ENCODE assay signal across 22 cellular contexts in the genomic region with DNA sequence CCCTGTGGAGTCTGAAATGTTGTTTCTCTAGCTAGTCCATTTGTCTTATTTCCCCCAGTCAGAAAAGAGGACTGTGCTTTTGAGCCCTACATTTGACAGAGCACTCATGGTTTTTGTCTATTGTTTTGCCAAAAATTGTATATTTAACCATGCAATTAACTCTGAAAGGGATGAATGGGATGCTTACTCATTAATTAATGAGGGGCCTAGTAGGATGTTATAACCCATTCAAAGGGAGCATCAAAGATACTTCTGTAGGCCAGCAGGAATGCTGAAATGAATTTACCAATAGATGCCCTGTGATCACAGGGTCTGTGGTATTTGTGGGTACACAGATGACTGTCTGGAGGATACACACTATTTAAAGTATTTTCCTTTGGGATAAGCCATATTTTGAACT.
"Had no signal": no experiment of that assay in that cellular context is flagged by ENCODE, and none has a peak within 500 bp of the region (broad histone marks: within the 10 kb centered on the region; RNA-seq: fewer than 3 reads in every experiment).

No MANE protein-coding gene starts in this region.

- H3K79me2 ChIP-seq: hepatocyte had no signal

- H3K27ac Mint-ChIP-seq: activated CD8-positive, alpha-beta T cell treated with anti-CD3 and anti-CD28 coated beads, Interleukin-2, amount 10 ng/mL, durations not matched to agents 7 days and 5 days; activated naive CD4-positive, alpha-beta T cell treated with anti-CD3 and anti-CD28 coated beads, Interleukin-2, amount 50 U/mL, for 72 hours; naive thymus-derived CD8-positive, alpha-beta T cell; progenitor cell of endocrine pancreas; T-helper 2 cell treated with Interferon-gamma antibody and Interleukin-4, amounts not matched to agents 5 μg/mL and 100 μg/mL, for 36 hours had no signal

- ATAC-seq: activated CD8-positive, alpha-beta T cell treated with anti-CD3 and anti-CD28 coated beads, Interleukin-2, amount 10 ng/mL, durations not matched to agents 7 days and 5 days; activated naive CD4-positive, alpha-beta T cell treated with anti-CD3 and anti-CD28 coated beads, Interleukin-2, amount 50 U/mL, for 72 hours; esophagus mucosa; naive thymus-derived CD8-positive, alpha-beta T cell; stimulated activated naive CD8-positive, alpha-beta T cell treated with anti-CD3 and anti-CD28 coated beads, Interleukin-15, Interleukin-2, amounts not matched to agents 100 U/mL and 50 U/mL, for 24 hours had no signal

- H3K27me3 ChIP-seq: ascending aorta, hepatocyte, left lung, sigmoid colon, upper lobe of left lung had no signal

- H3K4me2 ChIP-seq: hepatocyte had no signal

- H3K36me3 ChIP-seq: ascending aorta, left lung, sigmoid colon, upper lobe of left lung had no signal

- H3K4me1 ChIP-seq: ascending aorta had no signal

- H3K4me3 Mint-ChIP-seq: activated CD8-positive, alpha-beta T cell treated with anti-CD3 and anti-CD28 coated beads, Interleukin-2, amount 10 ng/mL, durations not matched to agents 7 days and 5 days; T-helper 2 cell treated with Interferon-gamma antibody and Interleukin-4, amounts not matched to agents 5 μg/mL and 100 μg/mL, for 36 hours had no signal

- H2AFZ ChIP-seq: hepatocyte had no signal

- H3K27ac ChIP-seq: ascending aorta, hepatocyte, left lung, sigmoid colon, upper lobe of left lung had no signal

- H3K4me3 ChIP-seq: ascending aorta, hepatocyte, left lung, sigmoid colon, upper lobe of left lung had no signal

- H3K9me3 Mint-ChIP-seq: activated naive CD4-positive, alpha-beta T cell treated with anti-CD3 and anti-CD28 coated beads, Interleukin-2, amount 50 U/mL, for 72 hours; naive thymus-derived CD8-positive, alpha-beta T cell; T-helper 2 cell treated with Interferon-gamma antibody and Interleukin-4, amounts not matched to agents 5 μg/mL and 100 μg/mL, for 36 hours had no signal

- H3K36me3 Mint-ChIP-seq: activated naive CD4-positive, alpha-beta T cell treated with anti-CD3 and anti-CD28 coated beads, Interleukin-2, amount 50 U/mL, for 72 hours; naive thymus-derived CD8-positive, alpha-beta T cell had no signal

- H3K9me3 ChIP-seq: ascending aorta, left lung, sigmoid colon, upper lobe of left lung had no signal

- DNase-seq: activated CD4-positive, alpha-beta T cell treated with anti-CD3 and anti-CD28 coated beads for 1 hour; activated CD4-positive, alpha-beta T cell treated with anti-CD3 and anti-CD28 coated beads, Interleukin-2, amount 50 U/mL, for 1 hour; activated CD8-positive, alpha-beta T cell treated with anti-CD3 and anti-CD28 coated beads, Interleukin-2, amount 10 ng/mL, durations not matched to agents 7 days and 5 days; activated gamma-delta T cell treated with Interleukin-2 at 50 U/mL for 16 hours; activated T-cell treated with anti-CD3 and anti-CD28 coated beads, Interleukin-2, amount 50 U/mL, for 1 hour; central memory CD4-positive, alpha-beta T cell; effector memory CD4-positive, alpha-beta T cell; glutamatergic neuron; kidney glomerular epithelial cell; left lung; naive thymus-derived CD8-positive, alpha-beta T cell; retina; sigmoid colon; stimulated activated CD4-positive, alpha-beta T cell treated with anti-CD3 and anti-CD28 coated beads, Interleukin-4, amount 100 ng/mL, for 24 hours; stimulated activated naive CD8-positive, alpha-beta T cell treated with anti-CD3 and anti-CD28 coated beads, Interleukin-15, Interleukin-2, amounts not matched to agents 100 U/mL and 50 U/mL, for 24 hours; upper lobe of left lung had no signal
